1 cellular context compared by ENCODE assay signal in genomic region chr7:36128448-36129047, GRCh38.
TF ChIP-seq lines count a peak whose summit lies in the region.

No MANE protein-coding gene starts in this region.

TF ChIP-seq in HepG2, 621 proteins besides CTCF, POLR2A, EP300 and RAD21 (continued from another document and continues in another):
- TF ChIP-seq MXD4 (CRISPR knock-in tag; IDR thresholded peaks at IDR 0.05): 0 out of 2 replicates have a peak, but pooled peaks have one; percentile 23
- no peak for TF ChIP-seq ZNF7 (CRISPR knock-in tag; IDR thresholded peaks at IDR 0.05)
- peak; percentile 79; the same call in 1 of the 2 replicates for TF ChIP-seq ZBTB34 (CRISPR knock-in tag; IDR thresholded peaks at IDR 0.05)
- TF ChIP-seq ZNF225 (CRISPR knock-in tag; IDR thresholded peaks at IDR 0.05): no peak
- TF ChIP-seq RERE (CRISPR knock-in tag; IDR thresholded peaks at IDR 0.05; ENCODE audit: low read depth): no peak
- no peak for TF ChIP-seq HOXA5 (CRISPR knock-in tag; IDR thresholded peaks at IDR 0.05)
- TF ChIP-seq ZNF687 (CRISPR knock-in tag; IDR thresholded peaks at IDR 0.05): peak; percentile 46
- 0 out of 2 replicates have a peak, but pooled peaks have one; percentile 11 for TF ChIP-seq MAX (IDR thresholded peaks at IDR 0.05)
- no peak for TF ChIP-seq MXD1 (CRISPR knock-in tag; IDR thresholded peaks at IDR 0.05)
- TF ChIP-seq CBX2 (IDR thresholded peaks at IDR 0.05; ENCODE audit: low read depth, low read length): no peak
- TF ChIP-seq CBX2 (CRISPR knock-in tag; IDR thresholded peaks at IDR 0.05; ENCODE audit: low read depth): no peak
- TF ChIP-seq NFAT5 (CRISPR knock-in tag; IDR thresholded peaks at IDR 0.05): no peak
- no peak for TF ChIP-seq KLF9 (CRISPR knock-in tag; IDR thresholded peaks at IDR 0.05; ENCODE audit: low read depth)
- no peak for TF ChIP-seq LBX2 (CRISPR knock-in tag; IDR thresholded peaks at IDR 0.05; ENCODE audit: borderline replicate concordance)
- no peak for TF ChIP-seq ZNF280D (CRISPR knock-in tag; IDR thresholded peaks at IDR 0.05)
- TF ChIP-seq MTF2 (CRISPR knock-in tag; IDR thresholded peaks at IDR 0.05; ENCODE audit: borderline replicate concordance): no peak
- no peak for TF ChIP-seq ZNF317 (CRISPR knock-in tag; IDR thresholded peaks at IDR 0.05)
- TF ChIP-seq ZNF251 (CRISPR knock-in tag; IDR thresholded peaks at IDR 0.05): no peak
- no peak for TF ChIP-seq CC2D1A (CRISPR knock-in tag; IDR thresholded peaks at IDR 0.05)
- no peak for TF ChIP-seq HMGA1 (CRISPR knock-in tag; conservative IDR thresholded peaks at IDR 0.05)
- TF ChIP-seq ZNF275 (CRISPR knock-in tag; IDR thresholded peaks at IDR 0.05; ENCODE audit: borderline replicate concordance): no peak
- no peak for TF ChIP-seq ZBTB14 (CRISPR knock-in tag; IDR thresholded peaks at IDR 0.05)
- TF ChIP-seq ZBTB20 (CRISPR knock-in tag; IDR thresholded peaks at IDR 0.05; ENCODE audit: borderline replicate concordance, low read depth): no peak
- TF ChIP-seq ZNF530 (CRISPR knock-in tag; IDR thresholded peaks at IDR 0.05; ENCODE audit: low read depth): no peak
- TF ChIP-seq RORA (CRISPR knock-in tag; IDR thresholded peaks at IDR 0.05): no peak
- peak; percentile 95 for TF ChIP-seq FOSL2 (CRISPR knock-in tag; IDR thresholded peaks at IDR 0.05)
- TF ChIP-seq NFE2 (CRISPR knock-in tag; IDR thresholded peaks at IDR 0.05): no peak
- no peak for TF ChIP-seq ZKSCAN8 (CRISPR knock-in tag; IDR thresholded peaks at IDR 0.05; ENCODE audit: borderline replicate concordance)
- peak; percentile 33; the same call in 1 of the 2 replicates for TF ChIP-seq FOSL1 (CRISPR knock-in tag; IDR thresholded peaks at IDR 0.05; ENCODE audit: borderline replicate concordance)
- no peak for TF ChIP-seq ZNF768 (CRISPR knock-in tag; IDR thresholded peaks at IDR 0.05)
